ENCODE assay signal across 29 cellular contexts in the genomic region with DNA sequence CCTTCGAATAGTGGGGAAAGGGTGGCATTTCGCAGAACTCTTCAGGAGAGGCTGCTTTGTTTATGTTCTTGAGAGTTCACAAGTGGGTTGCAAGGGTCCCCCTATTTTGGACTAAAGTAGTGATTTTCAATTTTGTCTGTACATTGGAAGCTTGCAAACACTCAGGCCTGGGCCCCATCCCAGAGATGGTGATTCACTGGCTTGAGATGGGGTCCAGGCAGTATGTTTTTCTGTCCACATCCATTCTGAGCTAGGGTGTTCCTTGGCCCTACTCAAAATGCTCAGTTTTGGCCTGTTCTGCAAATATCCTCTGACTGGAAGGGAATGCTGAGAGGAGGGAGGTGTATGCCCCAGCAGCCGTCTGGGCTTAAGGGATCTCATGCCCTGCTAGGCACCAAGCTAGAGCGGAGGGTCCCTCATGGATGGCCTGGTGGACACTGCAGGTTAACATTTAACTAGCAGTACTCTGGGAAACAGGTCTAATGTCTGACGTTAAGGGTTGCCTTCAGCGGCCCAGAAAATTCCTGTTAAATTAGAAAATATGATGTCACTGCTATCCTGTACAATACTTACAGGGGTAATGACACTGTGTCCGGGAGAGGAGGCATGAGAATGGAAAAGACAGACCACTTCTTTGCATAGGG.
"Had no signal": no experiment of that assay in that cellular context is flagged by ENCODE, and none has a peak within 500 bp of the region (broad histone marks: within the 10 kb centered on the region; RNA-seq: fewer than 3 reads in every experiment).

No MANE protein-coding gene starts in this region.

- H3K4me1 ChIP-seq: body of pancreas, heart right ventricle, pancreas, sigmoid colon, stomach, suprapubic skin, tibial nerve, uterus had no signal

- H3K9me3 ChIP-seq: body of pancreas, heart right ventricle, neutrophil, pancreas, sigmoid colon, stomach, suprapubic skin, tibial nerve, uterus had no signal

- FAIRE-seq: frontal cortex, pancreas had no signal

- H3K4me2 ChIP-seq: smooth muscle cell had no signal

- ATAC-seq: activated naive CD8-positive, alpha-beta T cell treated with anti-CD3 and anti-CD28 coated beads, Interleukin-2, amount 50 U/mL, for 24 hours; body of pancreas; heart right ventricle; left ventricle myocardium superior; natural killer cell; stimulated activated memory B cell treated with anti-CD40 and anti-IgM and Interleukin-4, amounts not matched to agents 10 μg/mL and 1 μg/mL and 100 μg/mL, for 72 hours; T-helper 17 cell had no signal

- H3K36me3 ChIP-seq: cardiac muscle cell, heart right ventricle, neutrophil, pancreas, sigmoid colon, stomach, suprapubic skin, tibial nerve, uterus had no signal

- DNase-seq: activated CD4-positive, alpha-beta memory T cell treated with anti-CD3 and anti-CD28 coated beads for 36 hours; activated CD4-positive, alpha-beta T cell treated with anti-CD3 and anti-CD28 coated beads for 48 hours; activated effector memory CD4-positive, alpha-beta T cell treated with anti-CD3 and anti-CD28 coated beads, Interleukin-2, amount 50 U/mL, for 16 hours; activated naive CD4-positive, alpha-beta T cell treated with anti-CD3 and anti-CD28 coated beads, Interleukin-2, amount 50 U/mL, for 16 hours; activated naive CD8-positive, alpha-beta T cell treated with anti-CD3 and anti-CD28 coated beads, Interleukin-2, amount 50 U/mL, for 24 hours; activated T-cell treated with anti-CD3 and anti-CD28 coated beads for 4 hours; body of pancreas; effector CD4-positive, alpha-beta T cell; erythroblast; heart right ventricle; immature natural killer cell; left ventricle myocardium superior; mammary epithelial cell; midbrain; natural killer cell; pancreas; sigmoid colon; stimulated activated CD4-positive, alpha-beta T cell treated with anti-CD3 and anti-CD28 coated beads, Interleukin-15, amount 100 ng/mL, for 24 hours; stomach; SW 1271; T-helper 17 cell; uterus had no signal

- H3K27ac ChIP-seq: body of pancreas, cardiac muscle cell, heart right ventricle, neutrophil, pancreas, sigmoid colon, stomach, suprapubic skin, tibial nerve, uterus had no signal

- H3K27me3 ChIP-seq: body of pancreas, cardiac muscle cell, pancreas, sigmoid colon, tibial nerve, uterus had no signal

- H3K4me3 ChIP-seq: body of pancreas, cardiac muscle cell, heart right ventricle, pancreas, sigmoid colon, smooth muscle cell, stomach, suprapubic skin, tibial nerve, uterus had no signal
